11 cellular contexts compared by ENCODE assay signal in the genomic region with DNA sequence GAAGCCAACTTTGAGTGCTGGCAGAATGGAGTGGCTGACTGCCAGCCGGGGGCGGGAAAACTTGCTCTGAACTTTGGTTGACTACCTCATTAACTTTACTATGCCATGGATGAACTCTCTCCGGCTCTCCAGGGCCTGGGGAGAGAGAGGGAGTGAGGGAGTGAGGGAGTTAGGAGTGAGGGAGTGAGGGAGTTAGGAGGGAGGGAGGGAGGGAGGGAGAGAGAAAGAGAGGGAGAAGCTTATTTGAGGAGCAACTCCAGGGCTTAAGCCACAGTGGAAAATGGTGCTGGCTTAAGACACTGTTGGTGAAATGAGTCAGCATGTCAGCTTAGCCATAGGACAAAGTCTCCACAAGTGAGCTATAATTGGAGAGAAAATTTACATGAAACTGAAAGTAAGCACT.
A peak's percentile ranks its signal among the peaks of the same experiment; 100 is the strongest.
DNase-seq lines count a peak whose midpoint lies in the region; ATAC-seq and TF ChIP-seq lines count a peak whose summit lies in the region.
"Had no signal": no experiment of that assay in that cellular context is flagged by ENCODE, and none has a peak within 500 bp of the region (broad histone marks: within the 10 kb centered on the region; RNA-seq: fewer than 3 reads in every experiment).

No MANE protein-coding gene starts in this region.

- H3K9me3 ChIP-seq in breast epithelium (peaks cover 3 to 20% of the 10 kb centered on the region in 2 donors), thoracic aorta (no peaks in the 10 kb centered on the region)

- peak; percentile 91 for ATAC-seq in thoracic aorta (ENCODE audit: insufficient number of reproducible peaks, low FRiP score, low read depth)
- no peak for ATAC-seq in HG03097 (IDR thresholded peaks at IDR 0.05; ENCODE audit: low FRiP score, unreplicated experiment)
- ATAC-seq: Panc1 had no signal

- BruUV-seq in MCF 10A (replicated peaks; lab: Mats Ljungman, UMichigan) = no TSS peak

- H3K4me1 Mint-ChIP-seq in MCF 10A (ENCODE audit: insufficient read depth, unreplicated experiment) = no peaks in the 10 kb centered on the region
- H3K4me1 Mint-ChIP-seq: CD4-positive, CD25-positive, alpha-beta regulatory T cell had no signal

- H3K27me3 ChIP-seq in breast epithelium = peaks cover 0 to 11% of the 10 kb centered on the region in 2 donors
- no peaks in the 10 kb centered on the region for H3K27me3 ChIP-seq in thoracic aorta (replicated peaks; ENCODE audit: insufficient read depth)

- H3K27me3 Mint-ChIP-seq in MCF 10A (ENCODE audit: insufficient read depth, unreplicated experiment) = peaks cover 13% of the 10 kb centered on the region
- H3K27me3 Mint-ChIP-seq: CD4-positive, CD25-positive, alpha-beta regulatory T cell had no signal

- H3K9me3 Mint-ChIP-seq in MCF 10A (ENCODE audit: unreplicated experiment) = no peaks in the 10 kb centered on the region

- peak; percentile 26 for DNase-seq in MCF 10A (ENCODE audit: unreplicated experiment)
- DNase-seq in breast epithelium (ENCODE audit: low spot score in 2 of 2) = no peak
- DNase-seq in NCI-H226 = peak; percentile 50
- DNase-seq in fibroblast of peridontal ligament (ENCODE audit: extremely low read depth) = peak; percentile 85
- peak; percentile 9 for DNase-seq in thoracic aorta (ENCODE audit: low spot score)
- DNase-seq in NCI-H526 treated with DMSO at 0.1 percent for 48 hours (lab: John Stamatoyannopoulos, UW) = no peak
- no peak for DNase-seq in HK-2 (ENCODE audit: unreplicated experiment)
- DNase-seq: activated effector memory CD4-positive, alpha-beta T cell treated with Interleukin-2 at 50 U/mL for 16 hours; CD4-positive, CD25-positive, alpha-beta regulatory T cell had no signal

- H3K4me3 ChIP-seq in breast epithelium (no peak overlapping the region), thoracic aorta (peak overlapping the region; percentile 23)

- H3K27ac Mint-ChIP-seq in MCF 10A (ENCODE audit: low read depth, unreplicated experiment) = no peak overlapping the region

- intact Hi-C loops in MCF 10A (cut with micrococcal nuclease) = no loop called here
- intact Hi-C loops in breast epithelium (cut with DNase I; ENCODE audit: low total_unique reads) = no loop called here

- H3K4me1 ChIP-seq in breast epithelium (no peaks in the 10 kb centered on the region), thoracic aorta (ENCODE audit: control insufficient read depth in 1 of 2, low read depth in 2 of 2) (peaks cover 0 to 4% of the 10 kb centered on the region in 2 donors)

- no peak overlapping the region for H3K27ac ChIP-seq in breast epithelium
- peak overlapping the region; percentile 55 to 65 for H3K27ac ChIP-seq in thoracic aorta

- TF ChIP-seq CTCF in MCF 10A (IDR thresholded peaks at IDR 0.05; ENCODE audit: unreplicated experiment) (no peak), breast epithelium (IDR thresholded peaks at IDR 0.05) (no peak), thoracic aorta (IDR thresholded peaks at IDR 0.05) (no peak)

- no peak for TF ChIP-seq POLR2A in breast epithelium (IDR thresholded peaks at IDR 0.05)

- H3K36me3 Mint-ChIP-seq in MCF 10A (ENCODE audit: insufficient read depth, unreplicated experiment) = no peaks in the 10 kb centered on the region
- H3K36me3 Mint-ChIP-seq: CD4-positive, CD25-positive, alpha-beta regulatory T cell had no signal

- POLR2A ChIA-PET in MCF 10A (lab: Yijun Ruan, JAX) = no interaction called here

- CTCF ChIA-PET in MCF 10A (lab: Yijun Ruan, JAX) = interaction anchor here (0.7 to 1.1 kb wide), 3 partner anchors 17 to 806 kb away, joined by 3 to 7 read pairs (median 3); no protein-coding TSS in a partner anchor

- no peaks in the 10 kb centered on the region for H3K36me3 ChIP-seq in breast epithelium
- H3K36me3 ChIP-seq in thoracic aorta = no peaks in the 10 kb centered on the region

- no peak overlapping the region for H3K4me3 Mint-ChIP-seq in MCF 10A (ENCODE audit: unreplicated experiment)
- H3K4me3 Mint-ChIP-seq: CD4-positive, CD25-positive, alpha-beta regulatory T cell had no signal

Comparison
In these comparisons a context has a peak if more than half of its experiments do, and no peak if none do; other contexts are left out.
1. DNase-seq: peak in MCF 10A (single experiment), NCI-H226 (single experiment), fibroblast of peridontal ligament (single experiment) and thoracic aorta (single experiment); none in breast epithelium (0 of 2), NCI-H526 treated with DMSO at 0.1 percent for 48 hours (single experiment) and HK-2 (single experiment).
2. H3K27ac ChIP-seq: peak in thoracic aorta (2 of 2); none in breast epithelium (0 of 2).